In the genomic region with DNA sequence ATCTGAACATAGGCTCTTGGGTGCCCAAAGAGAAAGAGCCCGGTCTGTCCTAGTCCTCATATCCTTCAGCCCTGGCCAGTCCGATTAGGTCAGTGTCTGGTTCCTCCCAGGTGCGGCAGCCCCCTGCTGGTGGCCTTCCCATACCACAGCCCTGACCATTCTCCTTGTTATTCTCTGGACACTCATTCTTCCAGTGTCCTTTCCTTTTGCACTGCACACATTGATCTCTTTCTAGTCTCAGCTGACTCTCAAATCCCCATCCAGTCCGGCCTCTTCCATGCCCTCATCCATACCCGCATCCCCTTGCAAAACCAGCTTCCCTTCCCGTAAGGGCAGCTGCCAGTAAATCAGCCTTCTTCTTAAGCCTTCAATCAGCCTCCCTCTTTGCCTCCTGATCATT, we compare ENCODE assay signal across 10 cellular contexts.
DNase-seq lines count a peak whose midpoint lies in the region; ATAC-seq and TF ChIP-seq lines count a peak whose summit lies in the region.
"Had no signal": no experiment of that assay in that cellular context is flagged by ENCODE, and none has a peak within 500 bp of the region (broad histone marks: within the 10 kb centered on the region; RNA-seq: fewer than 3 reads in every experiment).

No MANE protein-coding gene starts in this region.

- intact Hi-C loops in left ventricle myocardium inferior (cut with micrococcal nuclease) = no loop called here
- intact Hi-C loops in Right ventricle myocardium superior (cut with DNase I) = no loop called here

- peaks cover 17% of the 10 kb centered on the region for H3K4me1 ChIP-seq in left ventricle myocardium inferior

- peak overlapping the region; percentile 22 for H3K27ac ChIP-seq in left ventricle myocardium inferior (replicated peaks)

- DNase-seq in left ventricle myocardium inferior (no peak), Right ventricle myocardium superior (no peak), NCI-H460 (ENCODE audit: extremely low read depth, low read depth) (peak; percentile 36), epithelial cell of proximal tubule (ENCODE audit: low read depth) (no peak), NCI-H2196 (lab: John Stamatoyannopoulos, UW; ENCODE audit: unreplicated experiment) (no peak)
- no peak for DNase-seq in stimulated activated CD8-positive, alpha-beta memory T cell treated with anti-CD3 and anti-CD28 coated beads, Interleukin-4, amount 100 ng/mL, for 48 hours
- DNase-seq: NCI-H1092, SIG-M5 had no signal

- peaks cover 73% of the 10 kb centered on the region for H3K27me3 ChIP-seq in left ventricle myocardium inferior (ENCODE audit: low read depth)

- H3K9me3 ChIP-seq in left ventricle myocardium inferior (replicated peaks) = no peaks in the 10 kb centered on the region

- no peaks in the 10 kb centered on the region for H3K36me3 ChIP-seq in left ventricle myocardium inferior

- ATAC-seq in Right ventricle myocardium superior (ENCODE audit: poor library complexity) (no peak), HG02981 (IDR thresholded peaks at IDR 0.05; ENCODE audit: unreplicated experiment) (no peak), HG03196 (IDR thresholded peaks at IDR 0.05; ENCODE audit: unreplicated experiment) (no peak)

- H3K4me3 ChIP-seq in left ventricle myocardium inferior = no peak overlapping the region
- no peak overlapping the region for H3K4me3 ChIP-seq in epithelial cell of proximal tubule (ENCODE audit: low read depth, low read length)

- TF ChIP-seq CTCF in left ventricle myocardium inferior (IDR thresholded peaks at IDR 0.05; ENCODE audit: borderline replicate concordance) (peak; percentile 39), epithelial cell of proximal tubule (conservative IDR thresholded peaks at IDR 0.05; ENCODE audit: low read depth, low read length) (peak; percentile 82)
